Comparison of ENCODE assay signal across 21 cellular contexts in the genomic region with DNA sequence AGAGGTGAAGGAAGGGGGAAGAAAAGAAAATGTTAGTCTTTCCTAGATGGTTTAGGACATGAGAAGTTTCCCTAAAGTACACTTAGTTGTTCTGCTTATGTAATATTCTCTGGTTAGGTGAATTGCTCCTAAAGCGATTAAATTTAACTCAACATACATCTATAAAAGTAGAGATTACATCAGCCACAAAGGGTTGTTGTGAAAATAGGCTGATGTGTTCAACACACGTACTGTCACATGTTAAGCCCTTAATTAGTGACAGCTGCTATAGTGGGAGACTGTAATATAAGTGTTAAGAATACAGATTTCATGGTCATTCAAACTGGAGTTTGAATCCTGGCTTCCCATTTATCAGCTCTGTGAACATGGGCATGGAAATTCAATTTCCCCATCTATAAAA. TPM values are rescaled to one million over a fixed set of nuclear protein-coding genes. Genes with fewer than 3 reads are reported as not detected.
DNase-seq lines count a peak whose midpoint lies in the region; ATAC-seq and TF ChIP-seq lines count a peak whose summit lies in the region.
"Had no signal": no experiment of that assay in that cellular context is flagged by ENCODE, and none has a peak within 500 bp of the region (broad histone marks: within the 10 kb centered on the region; RNA-seq: fewer than 3 reads in every experiment).

No MANE protein-coding gene starts in this region.

- H3K27ac ChIP-seq in lower lobe of right lung (no peak overlapping the region), vagina (no peak overlapping the region)
- H3K27ac ChIP-seq: C4-2B had no signal

- H3K9me3 ChIP-seq in lower lobe of right lung (no peaks in the 10 kb centered on the region), vagina (no peaks in the 10 kb centered on the region)

- no peak for TF ChIP-seq POLR2A in vagina (IDR thresholded peaks at IDR 0.05)

- in situ Hi-C loops in GM13977 (cut with MboI; ENCODE audit: low pct_unique_long_range_greater_than_20kb, low sequenced_read_pairs, unreplicated experiment), result no loop called here

- H3K27me3 ChIP-seq in lower lobe of right lung (ENCODE audit: low read depth), result no peaks in the 10 kb centered on the region
- H3K27me3 ChIP-seq in vagina, result no peaks in the 10 kb centered on the region

- peak; percentile 3 for DNase-seq in NCI-H1694 (lab: John Stamatoyannopoulos, UW)
- no peak for DNase-seq in NCI-H1694 treated with DMSO at 0.1 percent for 48 hours (lab: John Stamatoyannopoulos, UW)
- peak; percentile 76 for DNase-seq in NCI-H82 (lab: John Stamatoyannopoulos, UW)
- peak; percentile 45 for DNase-seq in fibroblast of peridontal ligament (ENCODE audit: extremely low read depth)
- no peak for DNase-seq in lower lobe of right lung
- DNase-seq in vagina (ENCODE audit: extremely low spot score in 2 of 2), result no peak
- no peak for DNase-seq in GM13977 (ENCODE audit: low spot score)
- DNase-seq: 8988T, DMS79 treated with DMSO at 0.1 percent for 48 hours, Kasumi-1, NCI-H1930, NCI-H2227 treated with DMSO at 0.1 percent for 48 hours, NCI-H510A, NCI-H748 treated with DMSO at 0.1 percent for 48 hours, OCI-M1, T-helper 17 cell had no signal

- H3K36me3 ChIP-seq in lower lobe of right lung (no peaks in the 10 kb centered on the region), vagina (no peaks in the 10 kb centered on the region)

- H3K4me1 ChIP-seq in lower lobe of right lung, result no peaks in the 10 kb centered on the region
- H3K4me1 ChIP-seq in vagina, result no peaks in the 10 kb centered on the region

- H3K4me3 ChIP-seq in lower lobe of right lung, result no peak overlapping the region
- no peak overlapping the region for H3K4me3 ChIP-seq in vagina
- H3K4me3 ChIP-seq: GM12878, GM23338 had no signal

- ATAC-seq in GM19455 (IDR thresholded peaks at IDR 0.05; ENCODE audit: unreplicated experiment), result no peak
- no peak for ATAC-seq in lower lobe of right lung
- ATAC-seq: GM12878, GM23338, HCT116, T-helper 17 cell had no signal

- intact Hi-C loops in lower lobe of right lung (cut with DNase I) (no loop called here), vagina (cut with DNase I) (no loop called here)

- TF ChIP-seq CTCF in lower lobe of right lung (IDR thresholded peaks at IDR 0.05), result no peak
- no peak for TF ChIP-seq CTCF in vagina (IDR thresholded peaks at IDR 0.05)
- no peak for TF ChIP-seq CTCF in GM13977 (IDR thresholded peaks at IDR 0.05; ENCODE audit: extremely low read depth, insufficient read depth, missing control alignments)

RNA-seq across cellular contexts. Expression of gene HECTD2, which starts 12.8 kb away (rescaled TPM):
- 8.4 TPM for total RNA-seq in lower lobe of right lung
- total RNA-seq in vagina, result 13.3 TPM

Comparison
In these comparisons a context has a peak if more than half of its experiments do, and no peak if none do; other contexts are left out.
1. DNase-seq: peak in NCI-H1694 (single experiment), NCI-H82 (single experiment) and fibroblast of peridontal ligament (single experiment); none in NCI-H1694 treated with DMSO at 0.1 percent for 48 hours (single experiment), lower lobe of right lung (single experiment), vagina (0 of 2) and GM13977 (single experiment).